In the genomic region with DNA sequence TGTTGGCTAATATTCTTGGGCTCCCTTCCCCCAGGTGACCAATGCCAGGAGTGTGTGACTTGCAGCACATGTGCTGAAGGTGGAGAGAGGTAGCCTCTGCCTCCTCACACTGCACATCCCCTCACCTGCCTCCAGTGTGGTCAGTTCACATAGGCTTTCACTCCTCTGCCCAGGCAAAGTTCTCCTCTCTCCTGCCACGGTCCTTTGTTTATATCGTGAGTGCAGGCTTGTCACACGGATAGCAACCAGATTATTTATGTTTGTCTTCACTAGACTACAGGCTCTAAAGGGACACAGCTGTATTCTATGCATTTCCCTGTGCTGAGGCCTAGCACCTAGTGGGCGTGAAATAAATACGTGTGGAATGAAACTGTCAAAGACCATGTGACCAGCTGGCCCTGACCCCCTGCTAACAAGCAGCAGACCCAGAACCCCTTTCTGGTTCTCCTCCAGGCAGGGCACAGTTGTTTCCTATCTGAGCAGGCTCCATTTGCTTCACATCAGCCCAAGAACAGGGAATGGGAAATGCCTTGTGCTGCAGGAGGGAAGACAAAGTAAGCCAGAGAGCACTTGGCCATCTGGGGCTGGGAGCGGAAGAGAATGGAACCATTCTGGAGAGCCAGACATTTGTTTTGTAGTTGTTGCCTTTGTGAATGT, we compare ENCODE assay signal across 1 cellular context.
A peak's percentile ranks its signal among the peaks of the same experiment; 100 is the strongest.
TF ChIP-seq lines count a peak whose summit lies in the region.

No MANE protein-coding gene starts in this region.

TF ChIP-seq in HepG2, 621 proteins besides CTCF, POLR2A, EP300 and RAD21 (continues in another document):
- peak; percentile 71; the same call in 1 of the 2 replicates for TF ChIP-seq ZNF788 (CRISPR knock-in tag; IDR thresholded peaks at IDR 0.05; ENCODE audit: borderline replicate concordance)
- TF ChIP-seq SRF (IDR thresholded peaks at IDR 0.05; ENCODE audit: low read depth, low read length) = no peak
- no peak for TF ChIP-seq GFI1 (CRISPR knock-in tag; IDR thresholded peaks at IDR 0.05; ENCODE audit: borderline replicate concordance)
- no peak for TF ChIP-seq TRIM24 (CRISPR knock-in tag; IDR thresholded peaks at IDR 0.05)
- 0 out of 2 replicates have a peak, but pooled peaks have one; percentile 49 for TF ChIP-seq ZNF777 (CRISPR knock-in tag; IDR thresholded peaks at IDR 0.05)
- TF ChIP-seq, protein P1, sequence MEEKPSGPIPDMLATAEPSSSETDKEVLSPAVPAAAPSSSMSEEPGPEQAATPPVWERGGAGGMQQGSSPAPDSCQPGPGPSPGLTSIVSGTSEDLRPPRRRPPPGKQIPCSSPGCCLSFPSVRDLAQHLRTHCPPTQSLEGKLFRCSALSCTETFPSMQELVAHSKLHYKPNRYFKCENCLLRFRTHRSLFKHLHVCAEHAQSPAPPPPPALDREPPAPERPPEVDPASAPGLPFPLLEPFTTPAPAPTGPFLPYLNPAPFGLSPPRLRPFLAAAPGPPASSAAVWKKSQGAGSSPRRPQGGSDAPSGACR (CRISPR knock-in tag; IDR thresholded peaks at IDR 0.05) = no peak
- TF ChIP-seq MNT (IDR thresholded peaks at IDR 0.05) = 0 out of 2 replicates have a peak, but pooled peaks have one; percentile 4
- TF ChIP-seq ZNF292 (CRISPR knock-in tag; IDR thresholded peaks at IDR 0.05; ENCODE audit: borderline replicate concordance, low read depth) = peak; percentile 55; the same call in 1 of the 2 replicates
- no peak; the same call in 1 of the 2 replicates for TF ChIP-seq KLF11 (CRISPR knock-in tag; IDR thresholded peaks at IDR 0.05)
- peak; percentile 77; the same call in 1 of the 2 replicates for TF ChIP-seq ZNF572 (CRISPR knock-in tag; IDR thresholded peaks at IDR 0.05)
- TF ChIP-seq ZNF879 (CRISPR knock-in tag; IDR thresholded peaks at IDR 0.05) = no peak
- 0 out of 2 replicates have a peak, but pooled peaks have one; percentile 20 for TF ChIP-seq ZNF747 (CRISPR knock-in tag; IDR thresholded peaks at IDR 0.05; ENCODE audit: borderline replicate concordance)
- TF ChIP-seq ARNT2 (CRISPR knock-in tag; IDR thresholded peaks at IDR 0.05; ENCODE audit: low read depth) = no peak
- no peak for TF ChIP-seq NCOR1 (IDR thresholded peaks at IDR 0.05; ENCODE audit: borderline replicate concordance, low read length)
- TF ChIP-seq, protein P2, sequence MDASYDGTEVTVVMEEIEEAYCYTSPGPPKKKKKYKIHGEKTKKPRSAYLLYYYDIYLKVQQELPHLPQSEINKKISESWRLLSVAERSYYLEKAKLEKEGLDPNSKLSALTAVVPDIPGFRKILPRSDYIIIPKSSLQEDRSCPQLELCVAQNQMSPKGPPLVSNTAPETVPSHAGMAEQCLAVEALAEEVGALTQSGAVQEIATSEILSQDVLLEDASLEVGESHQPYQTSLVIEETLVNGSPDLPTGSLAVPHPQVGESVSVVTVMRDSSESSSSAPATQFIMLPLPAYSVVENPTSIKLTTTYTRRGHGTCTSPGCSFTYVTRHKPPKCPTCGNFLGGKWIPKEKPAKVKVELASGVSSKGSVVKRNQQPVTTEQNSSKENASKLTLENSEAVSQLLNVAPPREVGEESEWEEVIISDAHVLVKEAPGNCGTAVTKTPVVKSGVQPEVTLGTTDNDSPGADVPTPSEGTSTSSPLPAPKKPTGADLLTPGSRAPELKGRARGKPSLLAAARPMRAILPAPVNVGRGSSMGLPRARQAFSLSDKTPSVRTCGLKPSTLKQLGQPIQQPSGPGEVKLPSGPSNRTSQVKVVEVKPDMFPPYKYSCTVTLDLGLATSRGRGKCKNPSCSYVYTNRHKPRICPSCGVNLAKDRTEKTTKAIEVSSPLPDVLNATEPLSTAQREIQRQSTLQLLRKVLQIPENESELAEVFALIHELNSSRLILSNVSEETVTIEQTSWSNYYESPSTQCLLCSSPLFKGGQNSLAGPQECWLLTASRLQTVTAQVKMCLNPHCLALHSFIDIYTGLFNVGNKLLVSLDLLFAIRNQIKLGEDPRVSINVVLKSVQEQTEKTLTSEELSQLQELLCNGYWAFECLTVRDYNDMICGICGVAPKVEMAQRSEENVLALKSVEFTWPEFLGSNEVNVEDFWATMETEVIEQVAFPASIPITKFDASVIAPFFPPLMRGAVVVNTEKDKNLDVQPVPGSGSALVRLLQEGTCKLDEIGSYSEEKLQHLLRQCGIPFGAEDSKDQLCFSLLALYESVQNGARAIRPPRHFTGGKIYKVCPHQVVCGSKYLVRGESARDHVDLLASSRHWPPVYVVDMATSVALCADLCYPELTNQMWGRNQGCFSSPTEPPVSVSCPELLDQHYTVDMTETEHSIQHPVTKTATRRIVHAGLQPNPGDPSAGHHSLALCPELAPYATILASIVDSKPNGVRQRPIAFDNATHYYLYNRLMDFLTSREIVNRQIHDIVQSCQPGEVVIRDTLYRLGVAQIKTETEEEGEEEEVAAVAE (CRISPR knock-in tag; IDR thresholded peaks at IDR 0.05; ENCODE audit: borderline replicate concordance) = no peak
- TF ChIP-seq BCL6 (CRISPR knock-in tag; IDR thresholded peaks at IDR 0.05) = peak; percentile 33; the same call in 1 of the 2 replicates
- TF ChIP-seq ZNF17 (CRISPR knock-in tag; IDR thresholded peaks at IDR 0.05) = no peak
- TF ChIP-seq ZNF644 (CRISPR knock-in tag; IDR thresholded peaks at IDR 0.05; ENCODE audit: low read depth) = 0 out of 2 replicates have a peak, but pooled peaks have one; percentile 14
- no peak for TF ChIP-seq CSRNP2 (CRISPR knock-in tag; conservative IDR thresholded peaks at IDR 0.05; ENCODE audit: low read depth)
- TF ChIP-seq NFRKB (IDR thresholded peaks at IDR 0.05) = no peak
- peak; percentile 42; the same call in 1 of the 2 replicates for TF ChIP-seq ZNF264 (CRISPR knock-in tag; IDR thresholded peaks at IDR 0.05)
- no peak for TF ChIP-seq REL (CRISPR knock-in tag; conservative IDR thresholded peaks at IDR 0.05)
- TF ChIP-seq MXI1 (IDR thresholded peaks at IDR 0.05; ENCODE audit: borderline replicate concordance, low read depth, low read length) = peak; percentile 40; the same call in 1 of the 3 replicates
- TF ChIP-seq ZNF232 (CRISPR knock-in tag; IDR thresholded peaks at IDR 0.05; ENCODE audit: borderline replicate concordance) = peak; percentile 66; the same call in 1 of the 2 replicates
- 0 out of 2 replicates have a peak, but pooled peaks have one; percentile 52 for TF ChIP-seq ZNF550 (CRISPR knock-in tag; IDR thresholded peaks at IDR 0.05; ENCODE audit: borderline replicate concordance)
- no peak for TF ChIP-seq ZNF780A (CRISPR knock-in tag; IDR thresholded peaks at IDR 0.05)
- TF ChIP-seq TBL1XR1 (IDR thresholded peaks at IDR 0.05; ENCODE audit: borderline replicate concordance, low read length, partially characterized antibody) = peak; percentile 32
- TF ChIP-seq HNRNPL (IDR thresholded peaks at IDR 0.05; ENCODE audit: low read depth, low read length) = no peak
- peak; percentile 6; the same call in 1 of the 2 replicates for TF ChIP-seq ERF (CRISPR knock-in tag; IDR thresholded peaks at IDR 0.05)
- TF ChIP-seq ATAD3A (CRISPR knock-in tag; IDR thresholded peaks at IDR 0.05) = no peak
- TF ChIP-seq ZNF557 (CRISPR knock-in tag; IDR thresholded peaks at IDR 0.05) = peak; percentile 64; the same call in 1 of the 2 replicates
- TF ChIP-seq ZFY (CRISPR knock-in tag; IDR thresholded peaks at IDR 0.05) = peak; percentile 62
- TF ChIP-seq ZNF792 (CRISPR knock-in tag; IDR thresholded peaks at IDR 0.05) = no peak
- TF ChIP-seq, protein P3, sequence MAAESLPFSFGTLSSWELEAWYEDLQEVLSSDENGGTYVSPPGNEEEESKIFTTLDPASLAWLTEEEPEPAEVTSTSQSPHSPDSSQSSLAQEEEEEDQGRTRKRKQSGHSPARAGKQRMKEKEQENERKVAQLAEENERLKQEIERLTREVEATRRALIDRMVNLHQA (CRISPR knock-in tag; IDR thresholded peaks at IDR 0.05) = no peak
- TF ChIP-seq, protein P4, sequence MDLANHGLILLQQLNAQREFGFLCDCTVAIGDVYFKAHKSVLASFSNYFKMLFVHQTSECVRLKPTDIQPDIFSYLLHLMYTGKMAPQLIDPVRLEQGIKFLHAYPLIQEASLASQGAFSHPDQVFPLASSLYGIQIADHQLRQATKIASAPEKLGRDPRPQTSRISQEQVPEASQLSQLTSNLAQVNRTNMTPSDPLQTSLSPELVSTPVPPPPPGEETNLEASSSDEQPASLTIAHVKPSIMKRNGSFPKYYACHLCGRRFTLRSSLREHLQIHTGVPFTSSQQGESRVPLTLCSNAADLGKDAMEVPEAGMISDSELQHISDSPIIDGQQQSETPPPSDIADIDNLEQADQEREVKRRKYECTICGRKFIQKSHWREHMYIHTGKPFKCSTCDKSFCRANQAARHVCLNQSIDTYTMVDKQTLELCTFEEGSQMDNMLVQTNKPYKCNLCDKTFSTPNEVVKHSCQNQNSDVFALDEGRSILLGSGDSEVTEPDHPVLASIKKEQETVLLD (CRISPR knock-in tag; IDR thresholded peaks at IDR 0.05; ENCODE audit: low read depth) = no peak
- TF ChIP-seq TAF15 (IDR thresholded peaks at IDR 0.05; ENCODE audit: low read depth, low read length, poor library complexity, severe bottlenecking) = no peak
- no peak for TF ChIP-seq FOXK1 (CRISPR knock-in tag; IDR thresholded peaks at IDR 0.05; ENCODE audit: borderline replicate concordance, low read depth)
- TF ChIP-seq REPIN1 (CRISPR knock-in tag; IDR thresholded peaks at IDR 0.05; ENCODE audit: borderline replicate concordance, low read depth) = no peak
- TF ChIP-seq, protein P5, sequence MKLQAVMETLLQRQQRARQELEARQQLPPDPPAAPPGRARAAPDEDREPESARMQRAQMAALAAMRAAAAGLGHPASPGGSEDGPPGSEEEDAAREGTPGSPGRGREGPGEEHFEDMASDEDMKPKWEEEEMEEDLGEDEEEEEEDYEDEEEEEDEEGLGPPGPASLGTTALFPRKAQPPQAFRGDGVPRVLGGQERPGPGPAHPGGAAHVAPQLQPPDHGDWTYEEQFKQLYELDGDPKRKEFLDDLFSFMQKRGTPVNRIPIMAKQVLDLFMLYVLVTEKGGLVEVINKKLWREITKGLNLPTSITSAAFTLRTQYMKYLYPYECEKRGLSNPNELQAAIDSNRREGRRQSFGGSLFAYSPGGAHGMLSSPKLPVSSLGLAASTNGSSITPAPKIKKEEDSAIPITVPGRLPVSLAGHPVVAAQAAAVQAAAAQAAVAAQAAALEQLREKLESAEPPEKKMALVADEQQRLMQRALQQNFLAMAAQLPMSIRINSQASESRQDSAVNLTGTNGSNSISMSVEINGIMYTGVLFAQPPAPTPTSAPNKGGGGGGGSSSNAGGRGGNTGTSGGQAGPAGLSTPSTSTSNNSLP (IDR thresholded peaks at IDR 0.05; ENCODE audit: low read depth, low read length) = no peak; the same call in 1 of the 2 replicates
- TF ChIP-seq TEAD2 (CRISPR knock-in tag; IDR thresholded peaks at IDR 0.05) = no peak
- TF ChIP-seq ETV5 (CRISPR knock-in tag; IDR thresholded peaks at IDR 0.05; ENCODE audit: borderline replicate concordance) = no peak
- no peak for TF ChIP-seq ZNF841 (CRISPR knock-in tag; IDR thresholded peaks at IDR 0.05; ENCODE audit: borderline replicate concordance)
- TF ChIP-seq ZSCAN31 (CRISPR knock-in tag; IDR thresholded peaks at IDR 0.05; ENCODE audit: low read depth) = no peak
- TF ChIP-seq BRD4 (CRISPR knock-in tag; IDR thresholded peaks at IDR 0.05) = 0 out of 2 replicates have a peak, but pooled peaks have one; percentile 12
- TF ChIP-seq RFX5 (IDR thresholded peaks at IDR 0.05; ENCODE audit: low read depth, low read length) = no peak
- TF ChIP-seq CCDC6 (CRISPR knock-in tag; IDR thresholded peaks at IDR 0.05) = no peak
- no peak for TF ChIP-seq ZNF225 (CRISPR knock-in tag; IDR thresholded peaks at IDR 0.05)
- TF ChIP-seq ZNF800 (CRISPR knock-in tag; IDR thresholded peaks at IDR 0.05) = 0 out of 2 replicates have a peak, but pooled peaks have one; percentile 14
- TF ChIP-seq MYC (CRISPR knock-in tag; IDR thresholded peaks at IDR 0.05; ENCODE audit: borderline replicate concordance) = peak; percentile 67; the same call in 1 of the 2 replicates
- no peak for TF ChIP-seq JDP2 (CRISPR knock-in tag; IDR thresholded peaks at IDR 0.05; ENCODE audit: borderline replicate concordance)
